16 cellular contexts compared by ENCODE assay signal in the genomic region with DNA sequence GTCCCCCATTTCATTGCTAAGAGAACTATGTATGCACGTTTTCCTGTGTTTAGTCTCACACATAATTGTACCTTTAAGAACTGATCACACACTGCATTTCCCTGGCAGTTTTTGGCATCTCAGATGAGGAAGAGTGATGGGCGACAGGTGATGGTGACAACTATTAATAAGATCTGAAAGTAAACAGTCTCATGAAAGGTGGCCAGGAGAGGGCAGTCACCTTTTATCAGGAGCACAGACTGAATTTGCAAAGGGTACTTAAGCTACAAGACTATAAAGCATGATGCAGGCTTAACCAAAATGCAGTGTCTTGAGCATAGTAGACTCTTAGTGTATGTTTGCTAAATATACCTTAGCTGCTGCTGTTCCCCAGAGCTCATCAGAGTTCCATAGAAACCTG.
A peak's percentile ranks its signal among the peaks of the same experiment; 100 is the strongest.
DNase-seq lines count a peak whose midpoint lies in the region; ATAC-seq and TF ChIP-seq lines count a peak whose summit lies in the region.
"Had no signal": no experiment of that assay in that cellular context is flagged by ENCODE, and none has a peak within 500 bp of the region (broad histone marks: within the 10 kb centered on the region; RNA-seq: fewer than 3 reads in every experiment).

No MANE protein-coding gene starts in this region.

- H3K27ac ChIP-seq in PC-3 (ENCODE audit: low read length) = no peak overlapping the region

- H3K9me3 ChIP-seq in PC-3 (ENCODE audit: low read length) = no peaks in the 10 kb centered on the region

- in situ Hi-C loops in ACHN (cut with HindIII; ENCODE audit: low pct_ligation_motif_present, low pct_unique_long_range_greater_than_20kb, low sequenced_read_pairs) = no loop called here

- no peak overlapping the region for H3K9ac ChIP-seq in PC-3 (ENCODE audit: low read length)

- intact Hi-C loops in PC-3 (cut with micrococcal nuclease) = loop anchor here (1.0 to 5.0 kb wide), 2 partner anchors 69 to 143 kb away; no protein-coding TSS in a partner anchor

- no peak overlapping the region for H2AFZ ChIP-seq in PC-3 (ENCODE audit: low read length)

- no peaks in the 10 kb centered on the region for H3K79me2 ChIP-seq in PC-3 (ENCODE audit: low read length)

- H3K4me1 Mint-ChIP-seq in naive thymus-derived CD8-positive, alpha-beta T cell = no peaks in the 10 kb centered on the region

- no peaks in the 10 kb centered on the region for H3K36me3 Mint-ChIP-seq in naive thymus-derived CD8-positive, alpha-beta T cell

- no peaks in the 10 kb centered on the region for H3K4me1 ChIP-seq in PC-3 (ENCODE audit: insufficient read depth, low read length)

- no peak overlapping the region for H3K27ac Mint-ChIP-seq in naive thymus-derived CD8-positive, alpha-beta T cell
- H3K27ac Mint-ChIP-seq: activated naive CD4-positive, alpha-beta T cell treated with anti-CD3 and anti-CD28 coated beads for 36 hours; progenitor cell of endocrine pancreas had no signal

- H4K20me1 ChIP-seq in PC-3 (ENCODE audit: low read length) = no peaks in the 10 kb centered on the region

- peaks cover 0 to 11% (median 2%) of the 10 kb centered on the region in 5 donors for H3K27me3 Mint-ChIP-seq in naive thymus-derived CD8-positive, alpha-beta T cell
- H3K27me3 Mint-ChIP-seq: progenitor cell of endocrine pancreas had no signal

- DNase-seq in ACHN = peak; percentile 1
- peak; percentile 37 for DNase-seq in PC-3
- DNase-seq in left lobe of liver (ENCODE audit: low spot score) = no peak
- DNase-seq in naive thymus-derived CD8-positive, alpha-beta T cell = no peak
- no peak for DNase-seq in H7
- DNase-seq in NCI-H510A treated with DMSO at 0.1 percent for 48 hours (lab: John Stamatoyannopoulos, UW) = no peak
- DNase-seq in NCI-H2196 treated with DMSO at 0.1 percent for 48 hours (lab: John Stamatoyannopoulos, UW; ENCODE audit: unreplicated experiment) = no peak
- DNase-seq: activated naive CD4-positive, alpha-beta T cell treated with anti-CD3 and anti-CD28 coated beads for 36 hours; central memory CD4-positive, alpha-beta T cell; hippocampal formation; NCI-H1417 treated with DMSO at 0.1 percent for 48 hours; stimulated activated CD4-positive, alpha-beta T cell treated with anti-CD3 and anti-CD28 coated beads, Interleukin-4, amount 100 ng/mL, for 24 hours; stimulated activated naive CD8-positive, alpha-beta T cell treated with anti-CD3 and anti-CD28 coated beads, Interleukin-15, Interleukin-2, amounts not matched to agents 100 U/mL and 50 U/mL, for 24 hours; T1000 had no signal

- no peaks in the 10 kb centered on the region for H3F3A ChIP-seq in PC-3 (ENCODE audit: low read length, unreplicated experiment)

- H3K4me3 Mint-ChIP-seq in naive thymus-derived CD8-positive, alpha-beta T cell = no peak overlapping the region
- H3K4me3 Mint-ChIP-seq: activated naive CD4-positive, alpha-beta T cell treated with anti-CD3 and anti-CD28 coated beads for 36 hours had no signal

- H3K36me3 ChIP-seq in PC-3 (ENCODE audit: low read depth, low read length) = no peaks in the 10 kb centered on the region
- no peaks in the 10 kb centered on the region for H3K36me3 ChIP-seq in H7 (replicated peaks; ENCODE audit: control insufficient read depth, insufficient read depth, low read length)

- H3K9me3 Mint-ChIP-seq in naive thymus-derived CD8-positive, alpha-beta T cell = no peaks in the 10 kb centered on the region
- H3K9me3 Mint-ChIP-seq: activated naive CD4-positive, alpha-beta T cell treated with anti-CD3 and anti-CD28 coated beads for 36 hours had no signal

- H3K4me3 ChIP-seq in PC-3 (ENCODE audit: low read length) (no peak overlapping the region), H7 (ENCODE audit: insufficient read depth, low read depth, low read length) (no peak overlapping the region)

- no peak overlapping the region for H3K4me2 ChIP-seq in PC-3 (ENCODE audit: low read length)

- no peaks in the 10 kb centered on the region for H3K9me2 ChIP-seq in PC-3 (replicated peaks; ENCODE audit: low read length)

- POLR2A ChIA-PET in PC-3 (lab: Charles Lee; ENCODE audit: unreplicated experiment) = interaction anchor here (0.6 kb wide), 1 partner anchor 53 kb away, joined by 3 read pairs; no protein-coding TSS in a partner anchor
- POLR2A ChIA-PET in naive thymus-derived CD8-positive, alpha-beta T cell (lab: Charles Lee) = no interaction called here

- TF ChIP-seq CTCF in GM12872 (IDR thresholded peaks at IDR 0.05; ENCODE audit: insufficient read depth, low read depth, low read length) (0 out of 3 replicates have a peak, but pooled peaks have one; percentile 20), PC-3 (conservative IDR thresholded peaks at IDR 0.05; ENCODE audit: low read depth, low read length) (peak; percentile 61)

- ATAC-seq in PC-3 (peak; percentile 59), left lobe of liver (peak; percentile 62)
- ATAC-seq in naive thymus-derived CD8-positive, alpha-beta T cell = no peak
- ATAC-seq: stimulated activated naive CD8-positive, alpha-beta T cell treated with anti-CD3 and anti-CD28 coated beads, Interleukin-15, Interleukin-2, amounts not matched to agents 100 U/mL and 50 U/mL, for 24 hours had no signal

- H3K27me3 ChIP-seq in PC-3 (ENCODE audit: low read length) (no peaks in the 10 kb centered on the region), H7 (ENCODE audit: control insufficient read depth, insufficient read depth, low read length) (no peaks in the 10 kb centered on the region)

- CTCF ChIA-PET in PC-3 (lab: Charles Lee) = interaction anchor here (0.6 to 1.0 kb wide), 2 partner anchors 68 to 142 kb away, joined by 5 to 6 read pairs; no protein-coding TSS in a partner anchor

- BruUV-seq in PC-3 (replicated peaks; lab: Mats Ljungman, UMichigan) = no TSS peak

Comparison
In these comparisons a context has a peak if more than half of its experiments do, and no peak if none do; other contexts are left out.
1. DNase-seq: peak in ACHN (single experiment) and PC-3 (single experiment); none in left lobe of liver (single experiment), naive thymus-derived CD8-positive, alpha-beta T cell (0 of 10), H7 (single experiment), NCI-H510A treated with DMSO at 0.1 percent for 48 hours (single experiment) and NCI-H2196 treated with DMSO at 0.1 percent for 48 hours (single experiment).
2. ATAC-seq: peak in PC-3 (single experiment) and left lobe of liver (single experiment); none in naive thymus-derived CD8-positive, alpha-beta T cell (0 of 2).